ENCODE assay signal across 22 cellular contexts in genomic region chr3:157294444-157294843, GRCh38.
DNase-seq lines count a peak whose midpoint lies in the region; ATAC-seq and TF ChIP-seq lines count a peak whose summit lies in the region.
"Had no signal": no experiment of that assay in that cellular context is flagged by ENCODE, and none has a peak within 500 bp of the region (broad histone marks: within the 10 kb centered on the region; RNA-seq: fewer than 3 reads in every experiment).

No MANE protein-coding gene starts in this region.

- H3K4me1 ChIP-seq in IMR-90 (ENCODE audit: control insufficient read depth, insufficient read depth, low read length) (peaks cover 18% of the 10 kb centered on the region), osteoblast (ENCODE audit: insufficient read depth, low read length) (peaks cover 61% of the 10 kb centered on the region), heart left ventricle (peaks cover 0 to 3% (median 0%) of the 10 kb centered on the region in 12 donors)
- H3K4me1 ChIP-seq: foreskin keratinocyte, left ventricle myocardium inferior, neural progenitor cell, sigmoid colon, transverse colon had no signal

- H3K56ac ChIP-seq in IMR-90 (ENCODE audit: extremely low read depth, insufficient read depth, low read length) = no peak overlapping the region

- peak overlapping the region; percentile 71 for H2BK5ac ChIP-seq in IMR-90 (ENCODE audit: low read depth, low read length, poor library complexity, severe bottlenecking)

- H3K27ac ChIP-seq in IMR-90 (ENCODE audit: insufficient read depth, low read length) (no peak overlapping the region), osteoblast (ENCODE audit: low read depth, low read length) (peak overlapping the region; percentile 88), heart left ventricle (no peak overlapping the region)
- H3K27ac ChIP-seq: foreskin keratinocyte, left ventricle myocardium inferior, neural progenitor cell, sigmoid colon, transverse colon had no signal

- no peaks in the 10 kb centered on the region for H3K79me2 ChIP-seq in osteoblast (ENCODE audit: insufficient read depth, low read length)

- H3K14ac ChIP-seq in IMR-90 (replicated peaks; ENCODE audit: low read depth, low read length) = peak overlapping the region; percentile 27; the same call in 1 of the 2 replicates

- H4K5ac ChIP-seq in IMR-90 (ENCODE audit: low read depth, low read length) = peak overlapping the region; percentile 72; the same call in 1 of the 2 replicates

- H4K20me1 ChIP-seq in IMR-90 (ENCODE audit: insufficient read depth, low read length) = no peaks in the 10 kb centered on the region
- no peaks in the 10 kb centered on the region for H4K20me1 ChIP-seq in osteoblast (ENCODE audit: insufficient read depth, low read length)

- intact Hi-C loops in IMR-90 (cut with micrococcal nuclease) (no loop called here), heart left ventricle (cut with DNase I) (no loop called here)

- H2BK120ac ChIP-seq in IMR-90 (ENCODE audit: low read depth, low read length) = peak overlapping the region; percentile 41

- H2AK9ac ChIP-seq in IMR-90 (replicated peaks; ENCODE audit: low read depth, low read length, poor library complexity) = no peak overlapping the region

- dilution Hi-C loops in IMR-90 (cut with HindIII; ENCODE audit: low sequenced_read_pairs, unreplicated experiment) = no loop called here

- ATAC-seq in IMR-90 (ENCODE audit: low read depth) = peak; percentile 44
- no peak for ATAC-seq in HG02852 (IDR thresholded peaks at IDR 0.05; ENCODE audit: unreplicated experiment)
- no peak for ATAC-seq in heart left ventricle
- ATAC-seq: foreskin keratinocyte; stimulated activated naive CD8-positive, alpha-beta T cell treated with anti-CD3 and anti-CD28 coated beads, Interleukin-15, amount 100 ng/mL, for 72 hours had no signal

- TF ChIP-seq POLR2A in IMR-90 (IDR thresholded peaks at IDR 0.05; ENCODE audit: low read depth, low read length) = no peak
- TF ChIP-seq POLR2A in heart left ventricle (IDR thresholded peaks at IDR 0.05) = no peak

- DNase-seq in EH (ENCODE audit: low read depth) (peak; percentile 37), IMR-90 (peak; percentile 45), choroid plexus epithelial cell (ENCODE audit: low read depth) (peak; percentile 58), osteoblast (ENCODE audit: insufficient read length, low spot score, missing footprints) (no peak), NCI-H1436 treated with DMSO at 0.1 percent for 48 hours (lab: John Stamatoyannopoulos, UW) (no peak), heart left ventricle (no peak), SHP77 (lab: John Stamatoyannopoulos, UW) (no peak)
- DNase-seq: activated CD4-positive, alpha-beta memory T cell treated with anti-CD3 and anti-CD28 coated beads, Interleukin-2, amount 10 ng/mL, durations not matched to agents 7 days and 5 days; activated gamma-delta T cell; CD4-positive, alpha-beta T cell; DMS 273 treated with DMSO at 0.1 percent for 48 hours; effector CD8-positive, alpha-beta T cell; foreskin keratinocyte; GDM1; left ventricle myocardium inferior; NCI-H1048; NCI-H187 treated with DMSO at 0.1 percent for 48 hours; sigmoid colon; stimulated activated naive CD8-positive, alpha-beta T cell treated with anti-CD3 and anti-CD28 coated beads, Interleukin-15, amount 100 ng/mL, for 72 hours; transverse colon had no signal

- in situ Hi-C loops in IMR-90 (cut with MboI; ENCODE audit: low sequenced_read_pairs) = no loop called here

- TF ChIP-seq CTCF in IMR-90 (conservative IDR thresholded peaks at IDR 0.05; ENCODE audit: low read depth, low read length) (no peak), choroid plexus epithelial cell (conservative IDR thresholded peaks at IDR 0.05; ENCODE audit: low read depth, low read length) (no peak), osteoblast (IDR thresholded peaks at IDR 0.05; ENCODE audit: extremely low read depth, low read depth, low read length) (no peak), heart left ventricle (IDR thresholded peaks at IDR 0.05) (no peak)

- BruUV-seq in IMR-90 (replicated peaks; lab: Mats Ljungman, UMichigan) = no TSS peak

- peak overlapping the region; percentile 73 for H3K4me2 ChIP-seq in IMR-90 (ENCODE audit: low read depth, low read length)
- H3K4me2 ChIP-seq in osteoblast (ENCODE audit: insufficient read depth, low read length) = peak overlapping the region; percentile 37
- H3K4me2 ChIP-seq: neural progenitor cell had no signal

- H3K23ac ChIP-seq in IMR-90 (ENCODE audit: low read depth, low read length) = 0 out of 2 replicates have a peak overlapping the region, but pooled peaks have one; percentile 45

- POLR2A ChIA-PET in IMR-90 (lab: Charles Lee; ENCODE audit: unreplicated experiment) = no interaction called here

- no peaks in the 10 kb centered on the region for H3K79me1 ChIP-seq in IMR-90 (ENCODE audit: low read depth in 1 of 2, low read length in 2 of 2)

- H2AFZ ChIP-seq in IMR-90 (replicated peaks; ENCODE audit: low read length, poor library complexity) (no peak overlapping the region), osteoblast (ENCODE audit: low read length) (no peak overlapping the region)
- H2AFZ ChIP-seq: neural progenitor cell had no signal

- no peak overlapping the region for H3K4me3 ChIP-seq in IMR-90 (ENCODE audit: insufficient read depth, low read depth, low read length)
- H3K4me3 ChIP-seq in choroid plexus epithelial cell (ENCODE audit: low read depth, low read length) = no peak overlapping the region
- H3K4me3 ChIP-seq in osteoblast (ENCODE audit: insufficient read depth, low read length) = no peak overlapping the region
- H3K4me3 ChIP-seq in heart left ventricle = no peak overlapping the region
- H3K4me3 ChIP-seq: left ventricle myocardium inferior, neural progenitor cell, sigmoid colon, transverse colon had no signal

- 0 out of 2 replicates have a peak overlapping the region, but pooled peaks have one; percentile 25 for H3K4ac ChIP-seq in IMR-90 (ENCODE audit: low read depth, low read length)

- TF ChIP-seq RAD21 in IMR-90 (IDR thresholded peaks at IDR 0.05; ENCODE audit: low read length) = no peak

- H2BK15ac ChIP-seq in IMR-90 (ENCODE audit: low read depth, low read length) = no peak overlapping the region

- H3K9me3 ChIP-seq in IMR-90 (ENCODE audit: control insufficient read depth, insufficient read depth, low read length) (no peaks in the 10 kb centered on the region), osteoblast (ENCODE audit: low read depth, low read length) (no peaks in the 10 kb centered on the region), heart left ventricle (no peaks in the 10 kb centered on the region)
- H3K9me3 ChIP-seq: left ventricle myocardium inferior, sigmoid colon, transverse colon had no signal

- no peak overlapping the region for H3K9ac ChIP-seq in IMR-90 (ENCODE audit: low read depth, low read length)
- H3K9ac ChIP-seq: neural progenitor cell had no signal

- CTCF ChIA-PET in IMR-90 (lab: Yijun Ruan, JAX) = interaction anchor here (0.6 kb wide), 2 partner anchors 454 to 603 kb away, joined by 3 read pairs; no protein-coding TSS in a partner anchor

- no CpG with 5 or more reads among the region's 1 CpG for WGBS in IMR-90 (ENCODE audit: extremely low coverage in 2 of 2, insufficient read length in 1 of 2), 2 experiments
- 45 to 60% (median 56%) methylated on average over 1 of the region's 1 CpG for WGBS in heart left ventricle, 4 donors

- H3K27me3 ChIP-seq in IMR-90 (ENCODE audit: control insufficient read depth, insufficient read depth, low read length) (no peaks in the 10 kb centered on the region), osteoblast (ENCODE audit: insufficient read depth, low read length) (no peaks in the 10 kb centered on the region), heart left ventricle (no peaks in the 10 kb centered on the region)
- H3K27me3 ChIP-seq: foreskin keratinocyte, neural progenitor cell, sigmoid colon, transverse colon had no signal

- H3K9me1 ChIP-seq in IMR-90 (ENCODE audit: insufficient read depth, low read length) = peaks cover 9% of the 10 kb centered on the region

- H2AK5ac ChIP-seq in IMR-90 (ENCODE audit: low read depth, low read length) = no peak overlapping the region

- H3K18ac ChIP-seq in IMR-90 (ENCODE audit: low read depth, low read length) = peak overlapping the region; percentile 47; the same call in 1 of the 2 replicates

- H3K36me3 ChIP-seq in IMR-90 (ENCODE audit: control insufficient read depth, insufficient read depth, low read length) (no peaks in the 10 kb centered on the region), osteoblast (ENCODE audit: insufficient read depth, low read length) (no peaks in the 10 kb centered on the region), heart left ventricle (no peaks in the 10 kb centered on the region)
- H3K36me3 ChIP-seq: left ventricle myocardium inferior, neural progenitor cell, sigmoid colon, transverse colon had no signal

- no peak overlapping the region for H4K91ac ChIP-seq in IMR-90 (ENCODE audit: insufficient read depth, low read depth, low read length)

- H4K8ac ChIP-seq in IMR-90 (ENCODE audit: low read depth in 2 of 2, low read length in 2 of 2) = peak overlapping the region in 1 of 2 experiments; percentile 40; a peak in 2 of 4 replicates

- peak overlapping the region; percentile 27; the same call in 1 of the 2 replicates for H2BK20ac ChIP-seq in IMR-90 (ENCODE audit: low read depth, low read length)

TF ChIP-seq in IMR-90, 13 proteins besides CTCF, POLR2A, EP300 and RAD21:
- TF ChIP-seq NFE2L2 (IDR thresholded peaks at IDR 0.05; ENCODE audit: low read depth, low read length) (peak; percentile 81), USF2 (IDR thresholded peaks at IDR 0.05; ENCODE audit: low read depth, low read length) (no peak), MAFK (IDR thresholded peaks at IDR 0.05; ENCODE audit: low read depth, low read length) (peak; percentile 40; the same call in 1 of the 2 replicates), BHLHE40 (IDR thresholded peaks at IDR 0.05; ENCODE audit: low read depth, low read length) (no peak), CEBPB (IDR thresholded peaks at IDR 0.05; ENCODE audit: low read depth, low read length) (0 out of 2 replicates have a peak, but pooled peaks have one; percentile 14), MAZ (IDR thresholded peaks at IDR 0.05; ENCODE audit: borderline replicate concordance, low read depth, low read length) (no peak)

Comparison
In these comparisons a context has a peak if more than half of its experiments do, and no peak if none do; other contexts are left out.
1. DNase-seq: peak in EH (single experiment), IMR-90 (single experiment) and choroid plexus epithelial cell (single experiment); none in osteoblast (single experiment), NCI-H1436 treated with DMSO at 0.1 percent for 48 hours (single experiment), heart left ventricle (0 of 5) and SHP77 (0 of 2).